Comparison of ENCODE assay signal across 23 cellular contexts in genomic region chr12:118256352-118256751, GRCh38.
"Had no signal": no experiment of that assay in that cellular context is flagged by ENCODE, and none has a peak within 500 bp of the region (broad histone marks: within the 10 kb centered on the region; RNA-seq: fewer than 3 reads in every experiment).

No MANE protein-coding gene starts in this region.

- H3K4me3 ChIP-seq: coronary artery, dorsolateral prefrontal cortex, esophagus squamous epithelium, gastrocnemius medialis, heart right ventricle, left lung, lower lobe of right lung, mucosa of descending colon had no signal

- H3K27ac Mint-ChIP-seq: mesothelial cell of epicardium; naive thymus-derived CD8-positive, alpha-beta T cell had no signal

- ATAC-seq: esophagus mucosa; gastrocnemius medialis; heart right ventricle; left cardiac atrium; left lung; left ventricle myocardium superior; lower lobe of right lung; mucosa of descending colon; naive thymus-derived CD8-positive, alpha-beta T cell had no signal

- H3K36me3 ChIP-seq: gastrocnemius medialis had no signal

- H3K4me1 ChIP-seq: esophagus squamous epithelium, gastrocnemius medialis, heart right ventricle, left lung, lower lobe of right lung had no signal

- H3K4me3 Mint-ChIP-seq: mesothelial cell of epicardium; naive B cell; naive thymus-derived CD8-positive, alpha-beta T cell had no signal

- DNase-seq: dermis blood vessel endothelial cell; dorsolateral prefrontal cortex; effector CD4-positive, alpha-beta T cell; effector memory CD4-positive, alpha-beta T cell; esophagus squamous epithelium; foreskin fibroblast; foreskin melanocyte; gastrocnemius medialis; glutamatergic neuron; head of caudate nucleus; heart right ventricle; hippocampal formation; left cardiac atrium; left lung; left ventricle myocardium superior; lower lobe of right lung; mesenchymal stem cell; mucosa of descending colon; naive B cell; naive thymus-derived CD8-positive, alpha-beta T cell had no signal

- H3K27me3 Mint-ChIP-seq: naive B cell; naive thymus-derived CD8-positive, alpha-beta T cell had no signal

- H3K9me3 ChIP-seq: esophagus squamous epithelium, gastrocnemius medialis, left lung, lower lobe of right lung, mucosa of descending colon had no signal

- H3K4me1 Mint-ChIP-seq: mesothelial cell of epicardium had no signal

- H3K27ac ChIP-seq: coronary artery, dorsolateral prefrontal cortex, esophagus squamous epithelium, gastrocnemius medialis, heart right ventricle, left lung, lower lobe of right lung had no signal
